In genomic region chr15:93089855-93090305, GRCh38 we compare ENCODE assay signal across 2 cellular contexts.
TF ChIP-seq lines count a peak whose summit lies in the region.

No MANE protein-coding gene starts in this region.

TF ChIP-seq in SK-N-SH, 30 proteins besides CTCF, POLR2A, EP300 and RAD21 (continued from another document):
- no peak for TF ChIP-seq USF2 (IDR thresholded peaks at IDR 0.05; ENCODE audit: borderline replicate concordance, low read depth, low read length)

TF ChIP-seq in SK-N-SH treated with all-trans-retinoic acid at 6 μM for 48 hours, 23 proteins besides CTCF, POLR2A, EP300 and RAD21 (continued from another document):
- no peak for TF ChIP-seq PATZ1 (CRISPR knock-in tag; IDR thresholded peaks at IDR 0.05; ENCODE audit: borderline replicate concordance)
- TF ChIP-seq CREB5 (CRISPR knock-in tag; IDR thresholded peaks at IDR 0.05; ENCODE audit: low read depth): no peak
- TF ChIP-seq ESRRG (CRISPR knock-in tag; IDR thresholded peaks at IDR 0.05): no peak
- no peak for TF ChIP-seq ZFP3 (CRISPR knock-in tag; IDR thresholded peaks at IDR 0.05)
- no peak for TF ChIP-seq TSHZ2 (CRISPR knock-in tag; IDR thresholded peaks at IDR 0.05)
- no peak for TF ChIP-seq SNAI2 (CRISPR knock-in tag; IDR thresholded peaks at IDR 0.05)
- no peak for TF ChIP-seq ZNF8 (CRISPR knock-in tag; IDR thresholded peaks at IDR 0.05)
- no peak for TF ChIP-seq RARB (CRISPR knock-in tag; IDR thresholded peaks at IDR 0.05)
- TF ChIP-seq TOX (CRISPR knock-in tag; IDR thresholded peaks at IDR 0.05; ENCODE audit: borderline replicate concordance): no peak
- no peak for TF ChIP-seq CSRNP3 (CRISPR knock-in tag; IDR thresholded peaks at IDR 0.05)
- TF ChIP-seq PPARA (CRISPR knock-in tag; IDR thresholded peaks at IDR 0.05; ENCODE audit: borderline replicate concordance): no peak
